1 cellular context compared by ENCODE assay signal in genomic region chr7:144384555-144385245, GRCh38.
TF ChIP-seq lines count a peak whose summit lies in the region.

No MANE protein-coding gene starts in this region.

TF ChIP-seq in K562, 482 proteins besides CTCF, POLR2A, EP300 and RAD21 (continued from another document):
- TF ChIP-seq CHAMP1 (IDR thresholded peaks at IDR 0.05) (no peak), PREB (CRISPR knock-in tag; IDR thresholded peaks at IDR 0.05) (no peak)
TF ChIP-seq in K562: peak in this region for 3.
